In genomic region chr11:124172076-124172475, GRCh38 we compare ENCODE assay signal across 27 cellular contexts. TPM values are rescaled to one million over a fixed set of nuclear protein-coding genes. Genes with fewer than 3 reads are reported as not detected.
"Had no signal": no experiment of that assay in that cellular context is flagged by ENCODE, and none has a peak within 500 bp of the region (broad histone marks: within the 10 kb centered on the region; RNA-seq: fewer than 3 reads in every experiment).

No MANE protein-coding gene starts in this region.

- H3K4me3 ChIP-seq: cardiac muscle cell, esophagus squamous epithelium, gastrocnemius medialis, spleen, thyroid gland, upper lobe of right lung had no signal

- H3K27ac Mint-ChIP-seq: activated CD4-positive, alpha-beta T cell treated with anti-CD3 and anti-CD28 coated beads, Interleukin-2, amount 10 ng/mL, durations not matched to agents 7 days and 5 days; activated CD8-positive, alpha-beta memory T cell treated with anti-CD3 and anti-CD28 coated beads, Interleukin-2, amount 10 ng/mL, durations not matched to agents 7 days and 5 days; activated CD8-positive, alpha-beta T cell treated with anti-CD3 and anti-CD28 coated beads for 36 hours; activated naive CD4-positive, alpha-beta T cell treated with anti-CD3 and anti-CD28 coated beads, Interleukin-2, amount 10 ng/mL, durations not matched to agents 7 days and 5 days; endodermal cell had no signal

- ATAC-seq: activated CD8-positive, alpha-beta memory T cell treated with anti-CD3 and anti-CD28 coated beads, Interleukin-2, amount 10 ng/mL, durations not matched to agents 7 days and 5 days; activated CD8-positive, alpha-beta T cell treated with anti-CD3 and anti-CD28 coated beads for 36 hours; gastrocnemius medialis; stimulated activated naive CD8-positive, alpha-beta T cell treated with anti-CD3 and anti-CD28 coated beads, Interleukin-15, Interleukin-2, amounts not matched to agents 100 U/mL and 50 U/mL, for 24 hours; upper lobe of right lung had no signal

- H3K4me1 Mint-ChIP-seq: activated CD4-positive, alpha-beta T cell treated with anti-CD3 and anti-CD28 coated beads, Interleukin-2, amount 10 ng/mL, durations not matched to agents 7 days and 5 days; activated CD8-positive, alpha-beta memory T cell treated with anti-CD3 and anti-CD28 coated beads, Interleukin-2, amount 10 ng/mL, durations not matched to agents 7 days and 5 days; activated naive CD4-positive, alpha-beta T cell treated with anti-CD3 and anti-CD28 coated beads, Interleukin-2, amount 10 ng/mL, durations not matched to agents 7 days and 5 days had no signal

- H3K36me3 ChIP-seq: cardiac muscle cell, esophagus squamous epithelium, gastrocnemius medialis, spleen, thyroid gland, upper lobe of right lung, WERI-Rb-1 had no signal

- H3K4me3 Mint-ChIP-seq: activated CD4-positive, alpha-beta T cell treated with anti-CD3 and anti-CD28 coated beads, Interleukin-2, amount 10 ng/mL, durations not matched to agents 7 days and 5 days; activated CD8-positive, alpha-beta memory T cell treated with anti-CD3 and anti-CD28 coated beads, Interleukin-2, amount 10 ng/mL, durations not matched to agents 7 days and 5 days; activated CD8-positive, alpha-beta T cell treated with anti-CD3 and anti-CD28 coated beads for 36 hours; activated naive CD4-positive, alpha-beta T cell treated with anti-CD3 and anti-CD28 coated beads, Interleukin-2, amount 10 ng/mL, durations not matched to agents 7 days and 5 days; neural crest cell had no signal

- DNase-seq: activated CD4-positive, alpha-beta T cell treated with anti-CD3 and anti-CD28 coated beads, Interleukin-2, amount 10 ng/mL, durations not matched to agents 7 days and 5 days; activated CD4-positive, CD25-positive, alpha-beta regulatory T cell treated with anti-CD3 and anti-CD28 coated beads, Interleukin-2, amount 50 U/mL, for 72 hours; activated CD8-positive, alpha-beta memory T cell treated with anti-CD3 and anti-CD28 coated beads, Interleukin-2, amount 10 ng/mL, durations not matched to agents 7 days and 5 days; activated CD8-positive, alpha-beta T cell treated with anti-CD3 and anti-CD28 coated beads for 36 hours; activated effector memory CD4-positive, alpha-beta T cell treated with anti-CD3 and anti-CD28 coated beads, Interleukin-2, amount 50 U/mL, for 16 hours; activated naive CD4-positive, alpha-beta T cell treated with anti-CD3 and anti-CD28 coated beads, Interleukin-2, amount 10 ng/mL, durations not matched to agents 7 days and 5 days; activated T-cell treated with anti-CD3 and anti-CD28 coated beads for 4 hours; amygdala; cortex of kidney; endodermal cell; esophagus squamous epithelium; gastrocnemius medialis; head of caudate nucleus; hypothalamus; spleen; stimulated activated CD4-positive, alpha-beta T cell treated with anti-CD3 and anti-CD28 coated beads, Interleukin-4, amount 100 ng/mL, for 1 hour; stimulated activated naive CD8-positive, alpha-beta T cell treated with anti-CD3 and anti-CD28 coated beads, Interleukin-15, Interleukin-2, amounts not matched to agents 100 U/mL and 50 U/mL, for 24 hours; substantia nigra; thyroid gland; upper lobe of right lung; WERI-Rb-1 had no signal

- H3K9me3 ChIP-seq: esophagus squamous epithelium, gastrocnemius medialis, spleen, thyroid gland, upper lobe of right lung had no signal

- H3K4me1 ChIP-seq: esophagus squamous epithelium, gastrocnemius medialis, spleen, upper lobe of right lung had no signal

- H3K27me3 Mint-ChIP-seq: activated CD8-positive, alpha-beta memory T cell treated with anti-CD3 and anti-CD28 coated beads, Interleukin-2, amount 10 ng/mL, durations not matched to agents 7 days and 5 days; activated naive CD4-positive, alpha-beta T cell treated with anti-CD3 and anti-CD28 coated beads, Interleukin-2, amount 10 ng/mL, durations not matched to agents 7 days and 5 days had no signal

- H3K27me3 ChIP-seq: cardiac muscle cell, esophagus squamous epithelium, gastrocnemius medialis, spleen, thyroid gland, upper lobe of right lung had no signal

- H3K36me3 Mint-ChIP-seq: activated CD8-positive, alpha-beta memory T cell treated with anti-CD3 and anti-CD28 coated beads, Interleukin-2, amount 10 ng/mL, durations not matched to agents 7 days and 5 days; activated naive CD4-positive, alpha-beta T cell treated with anti-CD3 and anti-CD28 coated beads, Interleukin-2, amount 10 ng/mL, durations not matched to agents 7 days and 5 days had no signal

- H3K27ac ChIP-seq: cardiac muscle cell, esophagus squamous epithelium, gastrocnemius medialis, spleen, thyroid gland, upper lobe of right lung, WERI-Rb-1 had no signal

- H3K9me3 Mint-ChIP-seq: activated CD4-positive, alpha-beta T cell treated with anti-CD3 and anti-CD28 coated beads, Interleukin-2, amount 10 ng/mL, durations not matched to agents 7 days and 5 days; activated CD8-positive, alpha-beta T cell treated with anti-CD3 and anti-CD28 coated beads for 36 hours; activated naive CD4-positive, alpha-beta T cell treated with anti-CD3 and anti-CD28 coated beads, Interleukin-2, amount 10 ng/mL, durations not matched to agents 7 days and 5 days had no signal

RNA-seq across cellular contexts. Expression of gene OR10D3, which starts 11.1 kb away (rescaled TPM):
- total RNA-seq: activated CD4-positive, alpha-beta T cell treated with anti-CD3 and anti-CD28 coated beads, Interleukin-2, amount 10 ng/mL, durations not matched to agents 7 days and 5 days; activated CD8-positive, alpha-beta memory T cell treated with anti-CD3 and anti-CD28 coated beads, Interleukin-2, amount 10 ng/mL, durations not matched to agents 7 days and 5 days; activated CD8-positive, alpha-beta T cell treated with anti-CD3 and anti-CD28 coated beads for 36 hours; cardiac muscle cell; cerebellum; esophagus squamous epithelium; gastrocnemius medialis; liver; neural crest cell; omental fat pad; posterior vena cava; spleen; thyroid gland; upper lobe of right lung had no signal
- polyA plus RNA-seq: cardiac muscle cell, liver, spleen had no signal
